9 cellular contexts compared by ENCODE assay signal in genomic region chr2:27117995-27118524, GRCh38. TPM values are rescaled to one million over a fixed set of nuclear protein-coding genes. Genes with fewer than 3 reads are reported as not detected.
DNase-seq lines count a peak whose midpoint lies in the region; ATAC-seq and TF ChIP-seq lines count a peak whose summit lies in the region.
"Had no signal": no experiment of that assay in that cellular context is flagged by ENCODE, and none has a peak within 500 bp of the region (broad histone marks: within the 10 kb centered on the region; RNA-seq: fewer than 3 reads in every experiment).

No MANE protein-coding gene starts in this region.

- H3K27ac Mint-ChIP-seq in T-helper 17 cell, result no peak overlapping the region

- peak; percentile 41 for DNase-seq in NCI-H748 (lab: John Stamatoyannopoulos, UW; ENCODE audit: unreplicated experiment)
- no peak for DNase-seq in NCI-H748 treated with DMSO at 0.1 percent for 48 hours (lab: John Stamatoyannopoulos, UW)
- no peak for DNase-seq in T-helper 17 cell
- no peak for DNase-seq in hepatocyte (ENCODE audit: low spot score)
- DNase-seq in spleen, result no peak
- DNase-seq in activated CD8-positive, alpha-beta memory T cell treated with anti-CD3 and anti-CD28 coated beads, Interleukin-2, amount 50 U/mL, for 48 hours, result no peak
- DNase-seq in NOMO-1 treated with dmso at 0.1 percent for 144 hours (lab: John Stamatoyannopoulos, UW; ENCODE audit: unreplicated experiment), result no peak

- peak overlapping the region; percentile 82 for H3K4me2 ChIP-seq in hepatocyte

- no peaks in the 10 kb centered on the region for H4K20me1 ChIP-seq in hepatocyte (ENCODE audit: insufficient read depth, poor library complexity, severe bottlenecking)

- TF ChIP-seq CTCF in hepatocyte (IDR thresholded peaks at IDR 0.05; ENCODE audit: poor library complexity), result no peak
- no peak for TF ChIP-seq CTCF in spleen (IDR thresholded peaks at IDR 0.05 in 8 of 11, conservative IDR thresholded peaks at IDR 0.05 in 3 of 11)

- peaks cover 59% of the 10 kb centered on the region for H3K27me3 ChIP-seq in hepatocyte
- peaks cover 0 to 47% (median 22%) of the 10 kb centered on the region in 7 donors for H3K27me3 ChIP-seq in spleen (replicated peaks in 1 of 7)

- peak overlapping the region; percentile 45 for H2AFZ ChIP-seq in hepatocyte

- H3K4me1 Mint-ChIP-seq in T-helper 17 cell, result peaks cover 6% of the 10 kb centered on the region

- H3K27me3 Mint-ChIP-seq in T-helper 17 cell, result peaks cover 38% of the 10 kb centered on the region

- intact Hi-C loops in spleen (cut with DNase I; ENCODE audit: low total_unique reads), result no loop called here

- no peak overlapping the region for H3K4me3 ChIP-seq in hepatocyte
- peak overlapping the region in 6 of 8 donors; percentile 32 to 74 (median 38) for H3K4me3 ChIP-seq in spleen

- H3K4me1 ChIP-seq in hepatocyte (ENCODE audit: insufficient read depth) (peaks cover 4% of the 10 kb centered on the region), spleen (peaks cover 0 to 25% (median 18%) of the 10 kb centered on the region in 6 donors)

- peak overlapping the region; percentile 28 for H3K4me3 Mint-ChIP-seq in T-helper 17 cell
- H3K4me3 Mint-ChIP-seq: neural crest cell had no signal

- no peaks in the 10 kb centered on the region for H3K79me2 ChIP-seq in hepatocyte

- ATAC-seq in T-helper 17 cell, result no peak
- no peak for ATAC-seq in HG02763 (IDR thresholded peaks at IDR 0.05; ENCODE audit: unreplicated experiment)

- H3K36me3 ChIP-seq in hepatocyte (replicated peaks; ENCODE audit: insufficient read depth, low read depth), result no peaks in the 10 kb centered on the region
- no peaks in the 10 kb centered on the region for H3K36me3 ChIP-seq in spleen

- 27% methylated on average over 14 of the region's 14 CpGs for WGBS in hepatocyte (ENCODE audit: low lambda C conversion rate, missing lambda C conversion rate)
- 29 to 33% (median 30%) methylated on average over 14 of the region's 14 CpGs for WGBS in spleen, 5 donors

- H3K27ac ChIP-seq in hepatocyte, result no peak overlapping the region
- no peak overlapping the region for H3K27ac ChIP-seq in spleen

- no peak for TF ChIP-seq POLR2A in spleen (IDR thresholded peaks at IDR 0.05)

- H3K9me2 ChIP-seq in hepatocyte (replicated peaks; ENCODE audit: insufficient read depth), result no peaks in the 10 kb centered on the region

- H3K9me3 ChIP-seq in T-helper 17 cell (ENCODE audit: control insufficient read depth, low read length, poor library complexity, severe bottlenecking) (no peaks in the 10 kb centered on the region), hepatocyte (ENCODE audit: low read depth) (no peaks in the 10 kb centered on the region), spleen (no peaks in the 10 kb centered on the region)

- H3K36me3 Mint-ChIP-seq in T-helper 17 cell (ENCODE audit: low read depth), result no peaks in the 10 kb centered on the region

RNA-seq across cellular contexts. Expression of gene CGREF1, which starts 0.9 kb away (rescaled TPM):
- total RNA-seq in T-helper 17 cell (not detected), hepatocyte (0.28 and 2.5 TPM in 2 replicates), spleen (under 1 TPM in 4 of 7 donors, not detected in 3; 0.27 to 0.82 (median 0.47) TPM)
- polyA plus RNA-seq in hepatocyte (1.8 and 2.2 TPM in 2 replicates), spleen (under 1 TPM; 0.17 to 0.61 (median 0.42) TPM)

RNA-seq across cellular contexts. Expression of gene ABHD1, which starts 5.6 kb away (rescaled TPM):
- under 1 TPM; 0.65 to 0.94 TPM for total RNA-seq in T-helper 17 cell
- 0.03 TPM in 1 of 2 replicates, not detected in the other for total RNA-seq in hepatocyte
- polyA plus RNA-seq in hepatocyte, result 0.58 and 1.1 TPM in 2 replicates
- 1 to 10 TPM in 1 of 7 donors, under 1 TPM in 5, not detected in 1; 0.38 to 1.6 (median 0.58) TPM for total RNA-seq in spleen
- polyA plus RNA-seq in spleen, result under 1 TPM; 0.42 to 0.80 (median 0.71) TPM

RNA-seq across cellular contexts. Expression of gene PREB, which starts 16.4 kb away (rescaled TPM):
- total RNA-seq in T-helper 17 cell, result 10 to 100 TPM; 25.6 to 27.1 TPM
- total RNA-seq in hepatocyte, result 69.2 and 69.6 TPM in 2 replicates
- polyA plus RNA-seq in hepatocyte, result 71.7 and 90.3 TPM in 2 replicates
- 10 to 100 TPM; 43.9 to 75.0 (median 50.2) TPM for total RNA-seq in spleen
- polyA plus RNA-seq in spleen, result 10 to 100 TPM; 42.8 to 56.0 (median 44.3) TPM

RNA-seq across cellular contexts. Expression of gene PRR30, which starts 21.1 kb away (rescaled TPM):
- total RNA-seq in T-helper 17 cell (not detected), hepatocyte (not detected in 2 replicates), spleen (not detected)
- polyA plus RNA-seq in hepatocyte (not detected in 2 replicates), spleen (not detected)
- total RNA-seq: neural crest cell had no signal

RNA-seq across cellular contexts. Expression of gene TCF23, which starts 30.7 kb away (rescaled TPM):
- not detected for total RNA-seq in T-helper 17 cell
- not detected in 2 replicates for total RNA-seq in hepatocyte
- polyA plus RNA-seq in hepatocyte, result not detected in 2 replicates
- total RNA-seq in spleen, result 10 to 100 TPM in 1 of 7 donors, 1 to 10 TPM in 6; 1.8 to 14.8 (median 3.2) TPM
- under 1 TPM; 0.27 to 0.93 (median 0.30) TPM for polyA plus RNA-seq in spleen
- total RNA-seq: neural crest cell had no signal
